Comparison of ENCODE assay signal across 19 cellular contexts in genomic region chr15:39363761-39364586, GRCh38.
DNase-seq lines count a peak whose midpoint lies in the region; TF ChIP-seq lines count a peak whose summit lies in the region.
"Had no signal": no experiment of that assay in that cellular context is flagged by ENCODE, and none has a peak within 500 bp of the region (broad histone marks: within the 10 kb centered on the region; RNA-seq: fewer than 3 reads in every experiment).

No MANE protein-coding gene starts in this region.

- H2AFZ ChIP-seq in mammary epithelial cell (ENCODE audit: low read depth, low read length), result no peak overlapping the region

- intact Hi-C loops in MCF 10A (cut with micrococcal nuclease), result no loop called here
- intact Hi-C loops in mammary epithelial cell (cut with micrococcal nuclease), result no loop called here
- intact Hi-C loops in breast epithelium (cut with DNase I; ENCODE audit: low total_unique reads), result no loop called here
- intact Hi-C loops in dorsolateral prefrontal cortex (cut with DNase I), result no loop called here

- H3K4me3 Mint-ChIP-seq in MCF 10A (ENCODE audit: unreplicated experiment), result no peak overlapping the region
- H3K4me3 Mint-ChIP-seq: IgD-negative memory B cell had no signal

- H3K9me3 Mint-ChIP-seq in MCF 10A (ENCODE audit: unreplicated experiment), result no peaks in the 10 kb centered on the region

- H3K27me3 ChIP-seq in mammary epithelial cell (ENCODE audit: insufficient read depth, low read length) (no peaks in the 10 kb centered on the region), breast epithelium (no peaks in the 10 kb centered on the region), dorsolateral prefrontal cortex (no peaks in the 10 kb centered on the region)
- H3K27me3 ChIP-seq: ascending aorta had no signal

- in situ Hi-C loops in mammary epithelial cell (cut with MboI; ENCODE audit: low sequenced_read_pairs in 2 of 2), result no loop called here

- peak; percentile 63 for DNase-seq in MCF 10A (ENCODE audit: unreplicated experiment)
- DNase-seq in mammary epithelial cell, result no peak
- DNase-seq in breast epithelium (ENCODE audit: low spot score in 2 of 2), result no peak
- peak; percentile 36 for DNase-seq in kidney tubule cell (ENCODE audit: low spot score)
- DNase-seq in dorsolateral prefrontal cortex, result no peak
- DNase-seq in mesenteric fat pad (ENCODE audit: low spot score), result no peak
- DNase-seq in activated T-cell treated with anti-CD3 and anti-CD28 coated beads, Interleukin-2, amount 50 U/mL, for 1 hour, result no peak
- DNase-seq in NAMALWA (ENCODE audit: low spot score), result no peak
- DNase-seq: ACHN; activated CD4-positive, alpha-beta T cell treated with anti-CD3 and anti-CD28 coated beads, Interleukin-2, amount 50 U/mL, for 1 hour; hippocampal formation; lower lobe of right lung; NCI-H1417 treated with DMSO at 0.1 percent for 48 hours; NCI-H526 treated with DMSO at 0.1 percent for 48 hours; RPMI8226; stimulated activated CD4-positive, alpha-beta T cell treated with anti-CD3 and anti-CD28 coated beads, Interleukin-12 subunit alpha, Interleukin-12 subunit beta, amount 100 ng/mL, for 4 hours; T-helper 9 cell had no signal

- H3K36me3 ChIP-seq in mammary epithelial cell (ENCODE audit: insufficient read depth, low read length), result no peaks in the 10 kb centered on the region
- no peaks in the 10 kb centered on the region for H3K36me3 ChIP-seq in breast epithelium
- H3K36me3 ChIP-seq: ascending aorta, lower lobe of right lung had no signal

- H3K4me1 ChIP-seq in mammary epithelial cell (ENCODE audit: insufficient read depth, low read length) (peaks cover 4% of the 10 kb centered on the region), breast epithelium (no peaks in the 10 kb centered on the region)
- H3K4me1 ChIP-seq: lower lobe of right lung had no signal

- no peaks in the 10 kb centered on the region for H3K36me3 Mint-ChIP-seq in MCF 10A (ENCODE audit: insufficient read depth, unreplicated experiment)
- H3K36me3 Mint-ChIP-seq: IgD-negative memory B cell had no signal

- H4K20me1 ChIP-seq in mammary epithelial cell (ENCODE audit: insufficient read depth, low read length), result no peaks in the 10 kb centered on the region

- H3K79me2 ChIP-seq in mammary epithelial cell (ENCODE audit: insufficient read depth, low read length), result no peaks in the 10 kb centered on the region

- peaks cover 8% of the 10 kb centered on the region for H3K4me1 Mint-ChIP-seq in MCF 10A (ENCODE audit: insufficient read depth, unreplicated experiment)
- H3K4me1 Mint-ChIP-seq: IgD-negative memory B cell had no signal

- H3K4me3 ChIP-seq in mammary epithelial cell (replicated peaks in 1 of 3; ENCODE audit: insufficient read depth in 1 of 3, low read depth in 2 of 3, low read length in 3 of 3), result no peak overlapping the region
- H3K4me3 ChIP-seq in breast epithelium, result no peak overlapping the region
- H3K4me3 ChIP-seq in dorsolateral prefrontal cortex, result no peak overlapping the region
- H3K4me3 ChIP-seq: ascending aorta, lower lobe of right lung had no signal

- WGBS in mammary epithelial cell (ENCODE audit: low coverage, missing lambda C conversion rate), result 80% methylated on average over 5 of the region's 5 CpGs

- H3K4me2 ChIP-seq in mammary epithelial cell (ENCODE audit: insufficient read depth, low read depth, low read length), result no peak overlapping the region

- POLR2A ChIA-PET in MCF 10A (lab: Yijun Ruan, JAX), result no interaction called here

- H3K27ac ChIP-seq in mammary epithelial cell (ENCODE audit: insufficient read depth, low read depth, low read length) (no peak overlapping the region), breast epithelium (peak overlapping the region; percentile 50 to 53), dorsolateral prefrontal cortex (no peak overlapping the region)
- H3K27ac ChIP-seq: ascending aorta, lower lobe of right lung had no signal

- BruUV-seq in MCF 10A (replicated peaks; lab: Mats Ljungman, UMichigan), result no TSS peak
- BruUV-seq in mammary epithelial cell (replicated peaks; lab: Mats Ljungman, UMichigan), result no TSS peak

- CTCF ChIA-PET in MCF 10A (lab: Yijun Ruan, JAX) (interaction anchor here (0.6 kb wide), 1 partner anchor 17 kb away, joined by 4 read pairs; no protein-coding TSS in a partner anchor), mammary epithelial cell (lab: Charles Lee; ENCODE audit: low non-redundant PET) (no interaction called here)

- dilution Hi-C loops in mammary epithelial cell (cut with HindIII; ENCODE audit: low sequenced_read_pairs), result no loop called here

- TF ChIP-seq CTCF in MCF 10A (IDR thresholded peaks at IDR 0.05; ENCODE audit: unreplicated experiment) (no peak), mammary epithelial cell (conservative IDR thresholded peaks at IDR 0.05 in 1 of 2, IDR thresholded peaks at IDR 0.05 in 1 of 2; ENCODE audit: extremely low read depth in 1 of 2, insufficient read depth in 1 of 2, low read depth in 1 of 2, low read length in 2 of 2) (no peak), breast epithelium (IDR thresholded peaks at IDR 0.05) (no peak), dorsolateral prefrontal cortex (IDR thresholded peaks at IDR 0.05 in 54 of 56, conservative IDR thresholded peaks at IDR 0.05 in 2 of 56; ENCODE audit: low read depth in 1 of 56, partially characterized antibody in 56 of 56) (no peak)

- H3K27me3 Mint-ChIP-seq in MCF 10A (ENCODE audit: insufficient read depth, unreplicated experiment), result no peaks in the 10 kb centered on the region
- H3K27me3 Mint-ChIP-seq: IgD-negative memory B cell had no signal

- no peak for TF ChIP-seq POLR2A in breast epithelium (IDR thresholded peaks at IDR 0.05)

- H3K9ac ChIP-seq in mammary epithelial cell (ENCODE audit: insufficient read depth, low read length), result no peak overlapping the region

- H3K9me3 ChIP-seq in mammary epithelial cell (replicated peaks; ENCODE audit: insufficient read depth, low read length) (no peaks in the 10 kb centered on the region), breast epithelium (no peaks in the 10 kb centered on the region)
- H3K9me3 ChIP-seq: ascending aorta, lower lobe of right lung had no signal

- H3K27ac Mint-ChIP-seq in MCF 10A (ENCODE audit: low read depth, unreplicated experiment), result no peak overlapping the region
- H3K27ac Mint-ChIP-seq: IgD-negative memory B cell had no signal

Comparison
In these comparisons a context has a peak if more than half of its experiments do, and no peak if none do; other contexts are left out.
1. DNase-seq: peak in MCF 10A (single experiment) and kidney tubule cell (single experiment); none in mammary epithelial cell (single experiment), breast epithelium (0 of 2), dorsolateral prefrontal cortex (0 of 10), mesenteric fat pad (single experiment), activated T-cell treated with anti-CD3 and anti-CD28 coated beads, Interleukin-2, amount 50 U/mL, for 1 hour (single experiment) and NAMALWA (single experiment).
2. H3K27ac ChIP-seq: peak in breast epithelium (2 of 2); none in mammary epithelial cell (single experiment) and dorsolateral prefrontal cortex (0 of 59).